Comparison of ENCODE assay signal across 21 cellular contexts in genomic region chr2:9279426-9279825, GRCh38.
"Had no signal": no experiment of that assay in that cellular context is flagged by ENCODE, and none has a peak within 500 bp of the region (broad histone marks: within the 10 kb centered on the region; RNA-seq: fewer than 3 reads in every experiment).

No MANE protein-coding gene starts in this region.

- H3K9ac ChIP-seq: parathyroid adenoma had no signal

- FAIRE-seq: keratinocyte, small intestine, urothelium cell line had no signal

- H2AFZ ChIP-seq: parathyroid adenoma had no signal

- H3K9me3 ChIP-seq: gastrocnemius medialis, lower lobe of right lung, mucosa of descending colon, right lobe of liver, thoracic aorta, tibial nerve, upper lobe of left lung had no signal

- H3K27me3 ChIP-seq: dorsolateral prefrontal cortex, gastrocnemius medialis, right lobe of liver, tibial nerve, upper lobe of left lung had no signal

- DNase-seq: effector CD4-positive, alpha-beta T cell; endodermal cell; foreskin fibroblast; gastrocnemius medialis; left ventricle myocardium superior; lower lobe of right lung; mucosa of descending colon; naive B cell; right lobe of liver; small intestine; stimulated activated CD4-positive, alpha-beta T cell treated with anti-CD3 and anti-CD28 coated beads, Interleukin-15, amount 100 ng/mL, for 24 hours; stimulated activated CD4-positive, alpha-beta T cell treated with anti-CD3 and anti-CD28 coated beads, Interleukin-2, amount 100 ng/mL, for 48 hours; stimulated activated naive B cell treated with anti-CD40 and anti-IgM and Interleukin-4, amounts not matched to agents 10 μg/mL and 1 μg/mL and 100 μg/mL, for 72 hours; upper lobe of left lung had no signal

- H3K36me3 ChIP-seq: gastrocnemius medialis, right lobe of liver, thoracic aorta, upper lobe of left lung had no signal

- H3K4me1 ChIP-seq: right lobe of liver had no signal

- H3K27ac ChIP-seq: dorsolateral prefrontal cortex, epithelial cell of prostate, gastrocnemius medialis, lower lobe of right lung, parathyroid adenoma, right lobe of liver, thoracic aorta, tibial nerve, upper lobe of left lung had no signal

- H3K4me3 ChIP-seq: dorsolateral prefrontal cortex, gastrocnemius medialis, lower lobe of right lung, mucosa of descending colon, right lobe of liver, thoracic aorta, tibial nerve, upper lobe of left lung had no signal
